ENCODE assay signal across 9 cellular contexts in the genomic region with DNA sequence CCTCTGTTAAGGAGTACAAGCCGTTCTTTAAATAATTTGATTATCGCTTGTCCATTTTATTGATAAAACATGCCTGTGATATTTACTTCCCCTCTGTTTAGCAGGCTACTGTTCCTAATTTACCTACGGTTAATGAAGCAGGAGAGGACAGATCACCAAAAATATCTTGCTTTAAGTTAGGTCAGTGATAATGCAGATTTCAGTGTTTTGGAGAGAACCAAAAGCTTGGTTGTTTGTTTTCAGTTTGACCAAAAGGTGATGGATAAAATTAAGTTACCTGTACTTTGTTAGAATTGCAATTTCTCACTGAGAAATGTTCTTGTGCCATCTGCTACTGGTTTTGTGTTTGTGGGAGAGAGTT. TPM values are rescaled to one million over a fixed set of nuclear protein-coding genes. Genes with fewer than 3 reads are reported as not detected.
DNase-seq lines count a peak whose midpoint lies in the region; ATAC-seq and TF ChIP-seq lines count a peak whose summit lies in the region.
"Had no signal": no experiment of that assay in that cellular context is flagged by ENCODE, and none has a peak within 500 bp of the region (broad histone marks: within the 10 kb centered on the region; RNA-seq: fewer than 3 reads in every experiment).

No MANE protein-coding gene starts in this region.

- no peaks in the 10 kb centered on the region for H3K9me3 ChIP-seq in iPS-18c (ENCODE audit: control insufficient read depth, insufficient read depth, low read length)
- H3K9me3 ChIP-seq in testis, result no peaks in the 10 kb centered on the region

- 4 to 5% methylated on average over 3 of the region's 3 CpGs for WGBS in testis, 2 donors

- TF ChIP-seq POLR2A in testis (IDR thresholded peaks at IDR 0.05), result no peak

- no peaks in the 10 kb centered on the region for H3K9me3 Mint-ChIP-seq in activated CD4-positive, alpha-beta T cell treated with anti-CD3 and anti-CD28 coated beads, Interleukin-2, amount 10 ng/mL, durations not matched to agents 7 days and 5 days
- no peaks in the 10 kb centered on the region for H3K9me3 Mint-ChIP-seq in activated T-helper 17 cell treated with anti-CD3 and anti-CD28 coated beads, Interleukin-2, amount 50 U/mL, for 72 hours

- no peak for ATAC-seq in activated T-helper 17 cell treated with anti-CD3 and anti-CD28 coated beads, Interleukin-2, amount 50 U/mL, for 72 hours (replicated peaks)
- no peak for ATAC-seq in HG02938 (IDR thresholded peaks at IDR 0.05; ENCODE audit: unreplicated experiment)

- peaks cover 6% of the 10 kb centered on the region for H3K36me3 Mint-ChIP-seq in activated CD4-positive, alpha-beta T cell treated with anti-CD3 and anti-CD28 coated beads, Interleukin-2, amount 10 ng/mL, durations not matched to agents 7 days and 5 days (ENCODE audit: low read depth)
- peaks cover 5% of the 10 kb centered on the region for H3K36me3 Mint-ChIP-seq in activated T-helper 17 cell treated with anti-CD3 and anti-CD28 coated beads, Interleukin-2, amount 50 U/mL, for 72 hours (ENCODE audit: low read depth)

- CTCF ChIA-PET in activated CD4-positive, alpha-beta T cell treated with anti-CD3 and anti-CD28 coated beads, Interleukin-2, amount 10 ng/mL, durations not matched to agents 7 days and 5 days (lab: Charles Lee), result interaction anchor here (0.7 kb wide), 1 partner anchor 87 kb away, joined by 3 read pairs; no protein-coding TSS in a partner anchor

- no peak for TF ChIP-seq CTCF in testis (IDR thresholded peaks at IDR 0.05)

- H3K27me3 ChIP-seq in testis, result no peaks in the 10 kb centered on the region

- H3K4me3 Mint-ChIP-seq in activated CD4-positive, alpha-beta T cell treated with anti-CD3 and anti-CD28 coated beads, Interleukin-2, amount 10 ng/mL, durations not matched to agents 7 days and 5 days, result peak overlapping the region; percentile 90
- peak overlapping the region; percentile 91 for H3K4me3 Mint-ChIP-seq in activated T-helper 17 cell treated with anti-CD3 and anti-CD28 coated beads, Interleukin-2, amount 50 U/mL, for 72 hours

- POLR2A ChIA-PET in activated CD4-positive, alpha-beta T cell treated with anti-CD3 and anti-CD28 coated beads, Interleukin-2, amount 10 ng/mL, durations not matched to agents 7 days and 5 days (lab: Charles Lee), result no interaction called here

- peak overlapping the region; percentile 99 for H3K4me3 ChIP-seq in iPS-18c (ENCODE audit: insufficient read depth, low read depth, low read length)
- peak overlapping the region in 1 of 2 donors; percentile 91 for H3K4me3 ChIP-seq in testis

- H3K36me3 ChIP-seq in testis (ENCODE audit: low read depth, missing control alignments), result no peaks in the 10 kb centered on the region

- H3K27ac ChIP-seq in testis, result peak overlapping the region; percentile 98 to 99

- peaks cover 47% of the 10 kb centered on the region for H3K4me1 Mint-ChIP-seq in activated CD4-positive, alpha-beta T cell treated with anti-CD3 and anti-CD28 coated beads, Interleukin-2, amount 10 ng/mL, durations not matched to agents 7 days and 5 days
- H3K4me1 Mint-ChIP-seq in activated T-helper 17 cell treated with anti-CD3 and anti-CD28 coated beads, Interleukin-2, amount 50 U/mL, for 72 hours, result peaks cover 24% of the 10 kb centered on the region

- in situ Hi-C loops in KBM-7 (cut with MboI; ENCODE audit: low pct_unique_long_range_greater_than_20kb, low sequenced_read_pairs), result loop anchor here (10.0 kb wide), 1 partner anchor 137 kb away; no protein-coding TSS in a partner anchor

- no peaks in the 10 kb centered on the region for H3K27me3 Mint-ChIP-seq in activated CD4-positive, alpha-beta T cell treated with anti-CD3 and anti-CD28 coated beads, Interleukin-2, amount 10 ng/mL, durations not matched to agents 7 days and 5 days
- H3K27me3 Mint-ChIP-seq in activated T-helper 17 cell treated with anti-CD3 and anti-CD28 coated beads, Interleukin-2, amount 50 U/mL, for 72 hours, result no peaks in the 10 kb centered on the region

- peak overlapping the region; percentile 97 for H3K27ac Mint-ChIP-seq in activated CD4-positive, alpha-beta T cell treated with anti-CD3 and anti-CD28 coated beads, Interleukin-2, amount 10 ng/mL, durations not matched to agents 7 days and 5 days
- H3K27ac Mint-ChIP-seq in activated T-helper 17 cell treated with anti-CD3 and anti-CD28 coated beads, Interleukin-2, amount 50 U/mL, for 72 hours, result peak overlapping the region; percentile 83

- intact Hi-C loops in testis (cut with DNase I; ENCODE audit: low total_unique reads), result no loop called here

- peaks cover 18% of the 10 kb centered on the region for H3K4me1 ChIP-seq in testis

- no peak for DNase-seq in activated CD4-positive, alpha-beta T cell treated with anti-CD3 and anti-CD28 coated beads, Interleukin-2, amount 10 ng/mL, durations not matched to agents 7 days and 5 days
- DNase-seq in activated CD4-positive, alpha-beta T cell treated with anti-CD3 and anti-CD28 coated beads for 4 hours, result no peak
- no peak for DNase-seq in testis
- no peak for DNase-seq in NCI-H2107 (lab: John Stamatoyannopoulos, UW)
- DNase-seq in KBM-7, result no peak
- DNase-seq: amniotic stem cell had no signal

RNA-seq across cellular contexts. Expression of a gene that starts 1.0 kb away (rescaled TPM):
- total RNA-seq in activated CD4-positive, alpha-beta T cell treated with anti-CD3 and anti-CD28 coated beads, Interleukin-2, amount 10 ng/mL, durations not matched to agents 7 days and 5 days, result 10 to 100 TPM; 12.8 to 20.3 TPM
- total RNA-seq in activated T-helper 17 cell treated with anti-CD3 and anti-CD28 coated beads, Interleukin-2, amount 50 U/mL, for 72 hours, result 10 to 100 TPM; 15.3 to 16.9 TPM
- 10 to 100 TPM; 47.1 to 65.0 TPM for total RNA-seq in testis
- polyA plus RNA-seq in testis (ENCODE audit: insufficient read depth, low read depth, low replicate concordance), result 67.5 TPM

RNA-seq across cellular contexts. Expression of a gene that starts 21.5 kb away (rescaled TPM):
- not detected for total RNA-seq in activated CD4-positive, alpha-beta T cell treated with anti-CD3 and anti-CD28 coated beads, Interleukin-2, amount 10 ng/mL, durations not matched to agents 7 days and 5 days
- total RNA-seq in activated T-helper 17 cell treated with anti-CD3 and anti-CD28 coated beads, Interleukin-2, amount 50 U/mL, for 72 hours, result not detected
- total RNA-seq in testis, result 1 to 10 TPM in 1 of 2 donors, under 1 TPM in 1; 0.87 to 1.1 TPM
- 3.5 TPM for polyA plus RNA-seq in testis (ENCODE audit: insufficient read depth, low read depth, low replicate concordance)

RNA-seq across cellular contexts. Expression of a gene that starts 31.2 kb away (rescaled TPM):
- not detected for total RNA-seq in activated CD4-positive, alpha-beta T cell treated with anti-CD3 and anti-CD28 coated beads, Interleukin-2, amount 10 ng/mL, durations not matched to agents 7 days and 5 days
- not detected for total RNA-seq in activated T-helper 17 cell treated with anti-CD3 and anti-CD28 coated beads, Interleukin-2, amount 50 U/mL, for 72 hours
- 1 to 10 TPM; 3.3 to 5.5 TPM for total RNA-seq in testis
- polyA plus RNA-seq in testis (ENCODE audit: insufficient read depth, low read depth, low replicate concordance), result 2.9 TPM

RNA-seq across cellular contexts. Expression of a gene that starts 45.2 kb away (rescaled TPM):
- 100 to 1,000 TPM; 111 to 115 TPM for total RNA-seq in activated CD4-positive, alpha-beta T cell treated with anti-CD3 and anti-CD28 coated beads, Interleukin-2, amount 10 ng/mL, durations not matched to agents 7 days and 5 days
- 10 to 100 TPM; 53.9 to 56.5 TPM for total RNA-seq in activated T-helper 17 cell treated with anti-CD3 and anti-CD28 coated beads, Interleukin-2, amount 50 U/mL, for 72 hours
- 10 to 100 TPM; 22.8 to 36.1 TPM for total RNA-seq in testis
- polyA plus RNA-seq in testis (ENCODE audit: insufficient read depth, low read depth, low replicate concordance), result 61.7 TPM

Comparison
In these comparisons a context has a peak if more than half of its experiments do, and no peak if none do; other contexts are left out.
1. RNA of a gene that starts 31.2 kb away (total RNA-seq): 3.3 to 5.5 TPM in testis; not detected in activated T-helper 17 cell treated with anti-CD3 and anti-CD28 coated beads, Interleukin-2, amount 50 U/mL, for 72 hours and not detected in activated CD4-positive, alpha-beta T cell treated with anti-CD3 and anti-CD28 coated beads, Interleukin-2, amount 10 ng/mL, durations not matched to agents 7 days and 5 days; every median in the first group is over 4 times any median in the second.